In genomic region chr15:78769473-78770225, GRCh38 we compare ENCODE assay signal across 8 cellular contexts. TPM values are rescaled to one million over a fixed set of nuclear protein-coding genes. Genes with fewer than 3 reads are reported as not detected.
DNase-seq lines count a peak whose midpoint lies in the region; ATAC-seq and TF ChIP-seq lines count a peak whose summit lies in the region.
"Not testable (repeated sequence)": the region's sequence is repeated elsewhere in the genome, so short reads cannot be mapped to it uniquely, and the experiment has no call there.
"Had no signal": no experiment of that assay in that cellular context is flagged by ENCODE, and none has a peak within 500 bp of the region (broad histone marks: within the 10 kb centered on the region; RNA-seq: fewer than 3 reads in every experiment).

No MANE protein-coding gene starts in this region.

- not testable (repeated sequence) for H3K4me3 Mint-ChIP-seq in CD4-positive, CD25-positive, alpha-beta regulatory T cell; WTC11; central memory CD8-positive, alpha-beta T cell; memory B cell; stimulated activated memory B cell treated with anti-CD40 and anti-IgM and Interleukin-4, amounts not matched to agents 10 μg/mL and 1 μg/mL and 100 μg/mL, for 72 hours

- H3K9ac ChIP-seq in MM.1S (ENCODE audit: low read length), result not testable (repeated sequence)

- not testable (repeated sequence) for TF ChIP-seq CTCF in MM.1S (IDR thresholded peaks at IDR 0.05; ENCODE audit: low read length); WTC11 (IDR thresholded peaks at IDR 0.05)

- H3K4me2 ChIP-seq in MM.1S (ENCODE audit: low read depth, low read length), result not testable (repeated sequence)

- H3K9me3 Mint-ChIP-seq in CD4-positive, CD25-positive, alpha-beta regulatory T cell; WTC11; central memory CD8-positive, alpha-beta T cell; memory B cell; stimulated activated memory B cell treated with anti-CD40 and anti-IgM and Interleukin-4, amounts not matched to agents 10 μg/mL and 1 μg/mL and 100 μg/mL, for 72 hours: not testable (repeated sequence)

- H3K27me3 ChIP-seq in CD4-positive, CD25-positive, alpha-beta regulatory T cell (ENCODE audit: control insufficient read depth, insufficient read depth, low read length); MM.1S (replicated peaks; ENCODE audit: insufficient read depth, low read length): not testable (repeated sequence)

- H4K20me1 ChIP-seq in MM.1S (ENCODE audit: insufficient read depth, low read length), result not testable (repeated sequence)

- CTCF ChIA-PET in WTC11 (lab: Charles Lee), result interaction anchor here (0.6 to 1.0 kb wide), 3 partner anchors 19 to 99 kb away, joined by 3 read pairs; no protein-coding TSS in a partner anchor

- H3K36me3 Mint-ChIP-seq in CD4-positive, CD25-positive, alpha-beta regulatory T cell; WTC11; central memory CD8-positive, alpha-beta T cell (ENCODE audit: insufficient read depth); memory B cell; stimulated activated memory B cell treated with anti-CD40 and anti-IgM and Interleukin-4, amounts not matched to agents 10 μg/mL and 1 μg/mL and 100 μg/mL, for 72 hours: not testable (repeated sequence)

- H3K36me3 ChIP-seq in CD4-positive, CD25-positive, alpha-beta regulatory T cell (ENCODE audit: control insufficient read depth, insufficient read depth, low read length); MM.1S (replicated peaks; ENCODE audit: insufficient read depth, low read length): not testable (repeated sequence)

- H3K4me3 ChIP-seq in CD4-positive, CD25-positive, alpha-beta regulatory T cell (ENCODE audit: low read depth, low read length); MM.1S (ENCODE audit: low read length): not testable (repeated sequence)

- POLR2A ChIA-PET in WTC11 (lab: Charles Lee), result not testable (repeated sequence)

- not testable (repeated sequence) for H3K27ac ChIP-seq in CD4-positive, CD25-positive, alpha-beta regulatory T cell (ENCODE audit: insufficient read depth, low read length, poor library complexity, severe bottlenecking); MM.1S (ENCODE audit: low read length)

- H3K4me1 ChIP-seq in CD4-positive, CD25-positive, alpha-beta regulatory T cell (ENCODE audit: control insufficient read depth, insufficient read depth, low read length, poor library complexity, severe bottlenecking); MM.1S (ENCODE audit: low read length): not testable (repeated sequence)

- not testable (repeated sequence) for ATAC-seq in CD4-positive, CD25-positive, alpha-beta regulatory T cell (ENCODE audit: low read depth in 2 of 2); WTC11; central memory CD8-positive, alpha-beta T cell (replicated peaks; ENCODE audit: extremely low read depth, poor library complexity, severe bottlenecking); memory B cell (ENCODE audit: low read depth); stimulated activated memory B cell treated with anti-CD40 and anti-IgM and Interleukin-4, amounts not matched to agents 10 μg/mL and 1 μg/mL and 100 μg/mL, for 72 hours

- not testable (repeated sequence) for H2AFZ ChIP-seq in MM.1S (ENCODE audit: low read length)

- not testable (repeated sequence) for H3K9me2 ChIP-seq in MM.1S (replicated peaks; ENCODE audit: insufficient read depth, low read length)

- H3K79me2 ChIP-seq in MM.1S (ENCODE audit: low read length), result not testable (repeated sequence)

- not testable (repeated sequence) for H3K9me3 ChIP-seq in CD4-positive, CD25-positive, alpha-beta regulatory T cell (ENCODE audit: control insufficient read depth in 2 of 2, low read length in 2 of 2); MM.1S (replicated peaks; ENCODE audit: insufficient read depth, low read length)

- peak overlapping the region in 2 of 3 donors; percentile 20 to 73 for H3K27ac Mint-ChIP-seq in CD4-positive, CD25-positive, alpha-beta regulatory T cell
- not testable (repeated sequence) for H3K27ac Mint-ChIP-seq in WTC11
- H3K27ac Mint-ChIP-seq in central memory CD8-positive, alpha-beta T cell (ENCODE audit: low read depth), result peak overlapping the region; percentile 57
- peak overlapping the region; percentile 17 for H3K27ac Mint-ChIP-seq in memory B cell
- H3K27ac Mint-ChIP-seq in stimulated activated memory B cell treated with anti-CD40 and anti-IgM and Interleukin-4, amounts not matched to agents 10 μg/mL and 1 μg/mL and 100 μg/mL, for 72 hours, result peak overlapping the region; percentile 74

- H3K4me1 Mint-ChIP-seq in CD4-positive, CD25-positive, alpha-beta regulatory T cell; central memory CD8-positive, alpha-beta T cell; memory B cell: not testable (repeated sequence)
- peaks cover 14% of the 10 kb centered on the region for H3K4me1 Mint-ChIP-seq in WTC11
- H3K4me1 Mint-ChIP-seq in stimulated activated memory B cell treated with anti-CD40 and anti-IgM and Interleukin-4, amounts not matched to agents 10 μg/mL and 1 μg/mL and 100 μg/mL, for 72 hours, result peaks cover 12% of the 10 kb centered on the region

- not testable (repeated sequence) for H3K27me3 Mint-ChIP-seq in CD4-positive, CD25-positive, alpha-beta regulatory T cell; WTC11 (ENCODE audit: low read depth); central memory CD8-positive, alpha-beta T cell; memory B cell; stimulated activated memory B cell treated with anti-CD40 and anti-IgM and Interleukin-4, amounts not matched to agents 10 μg/mL and 1 μg/mL and 100 μg/mL, for 72 hours

- not testable (repeated sequence) for H3F3A ChIP-seq in MM.1S (ENCODE audit: insufficient read depth, low read length)

- not testable (repeated sequence) for DNase-seq in CD4-positive, CD25-positive, alpha-beta regulatory T cell; central memory CD8-positive, alpha-beta T cell (ENCODE audit: low spot score in 2 of 2); memory B cell (ENCODE audit: low spot score in 2 of 2)
- peak; percentile 23 for DNase-seq in MM.1S
- DNase-seq in NCI-H82 (lab: John Stamatoyannopoulos, UW), result peak; percentile 17
- peak; percentile 14 for DNase-seq in WTC11 (ENCODE audit: low spot score)

RNA-seq across cellular contexts. Expression of gene ADAMTS7, which starts 41.6 kb away (rescaled TPM):
- not detected for total RNA-seq in CD4-positive, CD25-positive, alpha-beta regulatory T cell
- not detected for polyA plus RNA-seq in CD4-positive, CD25-positive, alpha-beta regulatory T cell
- 66.5 to 70.3 TPM (median 67.1 TPM) in 3 replicates for total RNA-seq in WTC11 (2021)
- total RNA-seq: CD4-positive, alpha-beta memory T cell had no signal
- polyA plus RNA-seq: CD4-positive, alpha-beta memory T cell had no signal

Comparison
In these comparisons a context has a peak if more than half of its experiments do, and no peak if none do; other contexts are left out.
1. RNA of gene ADAMTS7, which starts 41.6 kb away (total RNA-seq): 66.5 to 70.3 TPM in WTC11; not detected in CD4-positive, CD25-positive, alpha-beta regulatory T cell (single experiment); every median in the first group is over 10 times any median in the second.